In the genomic region with DNA sequence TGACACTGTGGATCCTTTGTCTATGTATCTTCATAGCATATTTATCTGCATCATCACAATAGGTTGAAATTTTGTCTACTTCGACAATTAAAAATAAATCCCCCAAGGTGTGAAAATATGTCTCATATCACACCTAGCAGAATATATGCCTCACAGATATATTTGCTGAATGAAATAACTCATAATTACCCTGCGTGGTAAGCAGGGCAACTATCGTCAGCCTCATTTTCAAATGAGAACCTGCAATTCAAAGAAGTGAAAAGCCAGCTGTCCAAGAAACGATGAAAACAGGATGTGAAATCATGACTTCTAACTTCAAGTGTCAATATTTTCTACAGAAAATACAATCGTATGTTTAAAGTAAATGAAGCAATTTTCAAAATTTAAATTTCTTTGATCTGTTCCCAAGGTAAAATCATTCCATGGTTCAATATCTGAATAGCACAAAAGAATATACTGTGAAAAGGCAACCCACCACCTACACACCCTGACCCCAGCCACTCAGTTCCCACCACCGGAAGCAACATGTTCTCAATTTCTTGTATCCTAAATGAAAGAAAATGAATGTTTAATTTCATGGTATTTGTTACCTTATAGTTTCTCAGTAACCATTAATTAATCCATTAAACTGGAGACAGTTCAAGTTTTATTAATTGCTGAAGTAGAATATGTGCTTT, we compare ENCODE assay signal across 10 cellular contexts. TPM values are rescaled to one million over a fixed set of nuclear protein-coding genes. Genes with fewer than 3 reads are reported as not detected.
DNase-seq lines count a peak whose midpoint lies in the region; ATAC-seq lines count a peak whose summit lies in the region.
"Had no signal": no experiment of that assay in that cellular context is flagged by ENCODE, and none has a peak within 500 bp of the region (broad histone marks: within the 10 kb centered on the region; RNA-seq: fewer than 3 reads in every experiment).

No MANE protein-coding gene starts in this region.

- H3K9me3 Mint-ChIP-seq in activated CD8-positive, alpha-beta memory T cell treated with anti-CD3 and anti-CD28 coated beads, Interleukin-2, amount 10 ng/mL, durations not matched to agents 7 days and 5 days (ENCODE audit: low read depth) = no peaks in the 10 kb centered on the region
- H3K9me3 Mint-ChIP-seq in natural killer cell treated with Interleukin-12 subunit alpha and Interleukin-12 subunit beta and Interleukin-15 and Interleukin-18, amount 100 ng/mL, for 72 hours = no peaks in the 10 kb centered on the region

- CTCF ChIA-PET in activated CD8-positive, alpha-beta memory T cell treated with anti-CD3 and anti-CD28 coated beads, Interleukin-2, amount 10 ng/mL, durations not matched to agents 7 days and 5 days (lab: Charles Lee) = no interaction called here

- peaks cover 15% of the 10 kb centered on the region for H3K36me3 Mint-ChIP-seq in activated CD8-positive, alpha-beta memory T cell treated with anti-CD3 and anti-CD28 coated beads, Interleukin-2, amount 10 ng/mL, durations not matched to agents 7 days and 5 days
- H3K36me3 Mint-ChIP-seq in natural killer cell treated with Interleukin-12 subunit alpha and Interleukin-12 subunit beta and Interleukin-15 and Interleukin-18, amount 100 ng/mL, for 72 hours = no peaks in the 10 kb centered on the region

- no peak for ATAC-seq in activated CD8-positive, alpha-beta memory T cell treated with anti-CD3 and anti-CD28 coated beads, Interleukin-2, amount 10 ng/mL, durations not matched to agents 7 days and 5 days
- ATAC-seq in GM21723 (IDR thresholded peaks at IDR 0.05; ENCODE audit: unreplicated experiment) (peak; percentile 76), HG03439 (IDR thresholded peaks at IDR 0.05; ENCODE audit: unreplicated experiment) (peak; percentile 69), left lobe of liver (no peak)
- ATAC-seq in natural killer cell treated with Interleukin-12 subunit alpha and Interleukin-12 subunit beta and Interleukin-15 and Interleukin-18, amount 100 ng/mL, for 72 hours = peak; percentile 59 to 84

- H3K4me3 Mint-ChIP-seq in activated CD8-positive, alpha-beta memory T cell treated with anti-CD3 and anti-CD28 coated beads, Interleukin-2, amount 10 ng/mL, durations not matched to agents 7 days and 5 days = no peak overlapping the region
- peak overlapping the region; percentile 50 for H3K4me3 Mint-ChIP-seq in natural killer cell treated with Interleukin-12 subunit alpha and Interleukin-12 subunit beta and Interleukin-15 and Interleukin-18, amount 100 ng/mL, for 72 hours

- peak overlapping the region; percentile 30 for H3K27ac Mint-ChIP-seq in activated CD8-positive, alpha-beta memory T cell treated with anti-CD3 and anti-CD28 coated beads, Interleukin-2, amount 10 ng/mL, durations not matched to agents 7 days and 5 days
- H3K27ac Mint-ChIP-seq in natural killer cell treated with Interleukin-12 subunit alpha and Interleukin-12 subunit beta and Interleukin-15 and Interleukin-18, amount 100 ng/mL, for 72 hours = peak overlapping the region; percentile 3 to 44

- DNase-seq in activated CD8-positive, alpha-beta memory T cell treated with anti-CD3 and anti-CD28 coated beads, Interleukin-2, amount 10 ng/mL, durations not matched to agents 7 days and 5 days = no peak
- DNase-seq in activated CD8-positive, alpha-beta memory T cell treated with anti-CD3 and anti-CD28 coated beads, Interleukin-2, amount 50 U/mL, for 48 hours = no peak
- no peak for DNase-seq in natural killer cell treated with Interleukin-12 subunit alpha and Interleukin-12 subunit beta and Interleukin-15 and Interleukin-18, amount 100 ng/mL, for 72 hours (ENCODE audit: low spot score)
- DNase-seq in dedifferentiated amniotic fluid mesenchymal stem cell (ENCODE audit: extremely low spot score) = no peak
- no peak for DNase-seq in NCI-H2227 (lab: John Stamatoyannopoulos, UW; ENCODE audit: unreplicated experiment)
- no peak for DNase-seq in left lobe of liver (ENCODE audit: low spot score)
- DNase-seq: NCI-H187 treated with DMSO at 0.1 percent for 48 hours, PC-9 had no signal

- no peaks in the 10 kb centered on the region for H3K27me3 Mint-ChIP-seq in activated CD8-positive, alpha-beta memory T cell treated with anti-CD3 and anti-CD28 coated beads, Interleukin-2, amount 10 ng/mL, durations not matched to agents 7 days and 5 days
- H3K27me3 Mint-ChIP-seq in natural killer cell treated with Interleukin-12 subunit alpha and Interleukin-12 subunit beta and Interleukin-15 and Interleukin-18, amount 100 ng/mL, for 72 hours = no peaks in the 10 kb centered on the region

- H3K4me1 Mint-ChIP-seq in activated CD8-positive, alpha-beta memory T cell treated with anti-CD3 and anti-CD28 coated beads, Interleukin-2, amount 10 ng/mL, durations not matched to agents 7 days and 5 days = peaks cover 17% of the 10 kb centered on the region
- H3K4me1 Mint-ChIP-seq in natural killer cell treated with Interleukin-12 subunit alpha and Interleukin-12 subunit beta and Interleukin-15 and Interleukin-18, amount 100 ng/mL, for 72 hours (ENCODE audit: low read depth in 2 of 2) = peaks cover 17 to 18% of the 10 kb centered on the region in 2 donors

RNA-seq across cellular contexts. Expression of gene TBCA, which starts 57.1 kb away (rescaled TPM):
- total RNA-seq in activated CD8-positive, alpha-beta memory T cell treated with anti-CD3 and anti-CD28 coated beads, Interleukin-2, amount 10 ng/mL, durations not matched to agents 7 days and 5 days = 100 to 1,000 TPM; 156 to 178 TPM
- 100 to 1,000 TPM in 1 of 2 donors, 10 to 100 TPM in 1; 90.3 to 113 TPM for total RNA-seq in natural killer cell treated with Interleukin-12 subunit alpha and Interleukin-12 subunit beta and Interleukin-15 and Interleukin-18, amount 100 ng/mL, for 72 hours
- total RNA-seq in left lobe of liver = 102 TPM

Comparison
In these comparisons a context has a peak if more than half of its experiments do, and no peak if none do; other contexts are left out.
1. ATAC-seq: peak in GM21723 (single experiment), HG03439 (single experiment) and natural killer cell treated with Interleukin-12 subunit alpha and Interleukin-12 subunit beta and Interleukin-15 and Interleukin-18, amount 100 ng/mL, for 72 hours (2 of 2); none in activated CD8-positive, alpha-beta memory T cell treated with anti-CD3 and anti-CD28 coated beads, Interleukin-2, amount 10 ng/mL, durations not matched to agents 7 days and 5 days (single experiment) and left lobe of liver (single experiment).